In the genomic region with DNA sequence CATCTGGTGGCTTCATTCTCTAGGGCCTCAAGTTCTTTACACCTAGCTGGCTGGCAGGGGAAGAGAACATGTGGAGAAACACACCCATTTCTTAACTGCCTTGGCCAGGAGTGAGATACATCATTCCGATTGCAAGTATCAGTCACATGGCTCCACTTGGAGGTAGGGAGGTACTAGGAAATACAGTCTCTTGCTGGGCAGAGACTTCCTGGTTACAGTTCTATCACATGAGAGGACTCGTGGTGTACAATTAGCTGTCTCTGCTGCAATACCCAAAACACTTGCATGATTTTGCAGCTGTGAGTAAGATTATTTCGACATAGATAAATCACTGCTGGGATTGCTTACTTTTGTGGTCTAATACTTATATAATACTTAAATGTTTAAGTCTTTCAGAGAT, we compare ENCODE assay signal across 13 cellular contexts. TPM values are rescaled to one million over a fixed set of nuclear protein-coding genes. Genes with fewer than 3 reads are reported as not detected.
DNase-seq lines count a peak whose midpoint lies in the region; ATAC-seq, FAIRE-seq and TF ChIP-seq lines count a peak whose summit lies in the region.
"Had no signal": no experiment of that assay in that cellular context is flagged by ENCODE, and none has a peak within 500 bp of the region (broad histone marks: within the 10 kb centered on the region; RNA-seq: fewer than 3 reads in every experiment).

No MANE protein-coding gene starts in this region.

- peak; percentile 45 to 86; a peak in 5 of 6 replicates for ATAC-seq in A549
- ATAC-seq in HG03565 (IDR thresholded peaks at IDR 0.05; ENCODE audit: unreplicated experiment): no peak
- ATAC-seq: body of pancreas had no signal

- peak overlapping the region; percentile 56 to 76 for H3K27ac ChIP-seq in A549
- H3K27ac ChIP-seq in smooth muscle cell (ENCODE audit: low read depth): no peak overlapping the region
- H3K27ac ChIP-seq: body of pancreas, SJCRH30 had no signal

- CTCF ChIA-PET in A549 (lab: Yijun Ruan, JAX): interaction anchor here (0.5 to 1.5 kb wide), 3 partner anchors 316 to 472 kb away, joined by 3 to 7 read pairs (median 5); no protein-coding TSS in a partner anchor

- FAIRE-seq in A549 (lab: Jason Lieb, UNC): no peak

- POLR2A ChIA-PET in A549 (lab: Yijun Ruan, JAX): no interaction called here

- peak in 1 of 2 experiments; percentile 45 for DNase-seq in A549 (ENCODE audit: low read depth in 1 of 2, low spot score in 1 of 2)
- DNase-seq in HCEC 1CT: peak; percentile 98
- peak; percentile 63 for DNase-seq in SKM-1 treated with dmso at 0.1 percent for 144 hours (lab: John Stamatoyannopoulos, UW; ENCODE audit: unreplicated experiment)
- peak; percentile 77 for DNase-seq in hepatic stellate cell (ENCODE audit: low spot score)
- DNase-seq in smooth muscle cell (lab: John Stamatoyannopoulos, UW; ENCODE audit: unreplicated experiment): no peak
- DNase-seq in SHP77 treated with DMSO at 0.1 percent for 48 hours (lab: John Stamatoyannopoulos, UW): no peak
- DNase-seq in iPS-NIHi11 (ENCODE audit: low spot score): no peak
- DNase-seq: activated CD4-positive, alpha-beta memory T cell treated with anti-CD3 and anti-CD28 coated beads, Interleukin-2, amount 10 ng/mL, durations not matched to agents 7 days and 5 days; CD8-positive, alpha-beta memory T cell; hippocampal formation; SJCRH30 had no signal

- TF ChIP-seq CTCF in A549 (IDR thresholded peaks at IDR 0.05) (no peak), smooth muscle cell (IDR thresholded peaks at IDR 0.05; ENCODE audit: borderline replicate concordance, insufficient read depth, poor library complexity, severe bottlenecking) (no peak)

- H3F3A ChIP-seq in smooth muscle cell (ENCODE audit: low read depth): no peaks in the 10 kb centered on the region

- no peaks in the 10 kb centered on the region for H4K20me1 ChIP-seq in smooth muscle cell (ENCODE audit: low read depth)

- H3K9ac ChIP-seq in smooth muscle cell (ENCODE audit: low read depth): no peak overlapping the region

- TF ChIP-seq RAD21 in A549 (conservative IDR thresholded peaks at IDR 0.05 in 1 of 2, IDR thresholded peaks at IDR 0.05 in 1 of 2): no peak

- H3K27me3 ChIP-seq in smooth muscle cell (ENCODE audit: low read depth): no peaks in the 10 kb centered on the region
- H3K27me3 ChIP-seq: body of pancreas, SJCRH30 had no signal

- no peaks in the 10 kb centered on the region for H3K79me2 ChIP-seq in smooth muscle cell (ENCODE audit: low read depth)

- no peak overlapping the region for H2AFZ ChIP-seq in smooth muscle cell (ENCODE audit: low read depth)

- TF ChIP-seq POLR2A in A549 (IDR thresholded peaks at IDR 0.05; ENCODE audit: low read length): no peak

- H3K4me1 ChIP-seq in A549: peaks cover 10% of the 10 kb centered on the region; the same call in 2 of the 3 replicates
- H3K4me1 ChIP-seq in smooth muscle cell (ENCODE audit: low read depth): no peaks in the 10 kb centered on the region
- H3K4me1 ChIP-seq: body of pancreas had no signal

- no peaks in the 10 kb centered on the region for H3K36me3 ChIP-seq in smooth muscle cell (ENCODE audit: low read depth)
- H3K36me3 ChIP-seq: SJCRH30 had no signal

- H3K4me3 ChIP-seq in A549: no peak overlapping the region
- H3K4me3 ChIP-seq in smooth muscle cell: no peak overlapping the region
- H3K4me3 ChIP-seq: body of pancreas, SJCRH30 had no signal

- TF ChIP-seq EP300 in A549 (IDR thresholded peaks at IDR 0.05): no peak

- H3K9me3 ChIP-seq in A549 (0 out of 3 replicates have a peak, but pooled peaks cover 2% of the 10 kb centered on the region), smooth muscle cell (replicated peaks; ENCODE audit: low read depth) (no peaks in the 10 kb centered on the region)
- H3K9me3 ChIP-seq: body of pancreas had no signal

- WGBS in A549 (ENCODE audit: missing lambda C conversion rate): 43% methylated on average over 3 of the region's 3 CpGs
- WGBS in smooth muscle cell (ENCODE audit: low lambda C conversion rate): 64% methylated on average over 3 of the region's 3 CpGs

- H3K4me2 ChIP-seq in A549: no peak overlapping the region
- H3K4me2 ChIP-seq in smooth muscle cell: no peak overlapping the region

TF ChIP-seq in A549, 52 proteins besides CTCF, POLR2A, EP300 and RAD21:
- TF ChIP-seq, protein P1, sequence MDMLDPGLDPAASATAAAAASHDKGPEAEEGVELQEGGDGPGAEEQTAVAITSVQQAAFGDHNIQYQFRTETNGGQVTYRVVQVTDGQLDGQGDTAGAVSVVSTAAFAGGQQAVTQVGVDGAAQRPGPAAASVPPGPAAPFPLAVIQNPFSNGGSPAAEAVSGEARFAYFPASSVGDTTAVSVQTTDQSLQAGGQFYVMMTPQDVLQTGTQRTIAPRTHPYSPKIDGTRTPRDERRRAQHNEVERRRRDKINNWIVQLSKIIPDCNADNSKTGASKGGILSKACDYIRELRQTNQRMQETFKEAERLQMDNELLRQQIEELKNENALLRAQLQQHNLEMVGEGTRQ (IDR thresholded peaks at IDR 0.05): peak; percentile 64
- no peak for TF ChIP-seq KDM5A (IDR thresholded peaks at IDR 0.05)
- TF ChIP-seq HOXB5 (CRISPR knock-in tag; IDR thresholded peaks at IDR 0.05): no peak
- no peak for TF ChIP-seq HDAC2 (IDR thresholded peaks at IDR 0.05)
- TF ChIP-seq KDM1A (IDR thresholded peaks at IDR 0.05; ENCODE audit: low read depth): no peak
- TF ChIP-seq, protein P2, sequence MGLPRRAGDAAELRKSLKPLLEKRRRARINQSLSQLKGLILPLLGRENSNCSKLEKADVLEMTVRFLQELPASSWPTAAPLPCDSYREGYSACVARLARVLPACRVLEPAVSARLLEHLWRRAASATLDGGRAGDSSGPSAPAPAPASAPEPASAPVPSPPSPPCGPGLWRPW (IDR thresholded peaks at IDR 0.05): no peak
- no peak for TF ChIP-seq SREBF2 (IDR thresholded peaks at IDR 0.05)
- TF ChIP-seq CHD4 (IDR thresholded peaks at IDR 0.05; ENCODE audit: borderline replicate concordance): no peak
- TF ChIP-seq CEBPB (IDR thresholded peaks at IDR 0.05): peak in 1 of 2 experiments; percentile 53; a peak in 1 of 4 replicates
- TF ChIP-seq CHD2 (IDR thresholded peaks at IDR 0.05; ENCODE audit: low read length, partially characterized antibody): no peak
- no peak for TF ChIP-seq ZSCAN20 (CRISPR knock-in tag; IDR thresholded peaks at IDR 0.05)
- no peak for TF ChIP-seq CBX2 (IDR thresholded peaks at IDR 0.05; ENCODE audit: borderline replicate concordance, low read depth)
- TF ChIP-seq NPAS2 (CRISPR knock-in tag; IDR thresholded peaks at IDR 0.05; ENCODE audit: borderline replicate concordance): no peak
- TF ChIP-seq TFCP2L1 (CRISPR knock-in tag; IDR thresholded peaks at IDR 0.05): no peak
- no peak for TF ChIP-seq HOXA7 (CRISPR knock-in tag; IDR thresholded peaks at IDR 0.05)
- no peak for TF ChIP-seq BCL3 (IDR thresholded peaks at IDR 0.05)

RNA-seq across cellular contexts. Expression of gene GTF2H5, which starts 51.1 kb away (rescaled TPM):
- polyA plus RNA-seq in A549 (2011; rRNA removed) (15.1 and 19.5 TPM in 2 replicates), A549 (2017; fragmentation: RNase III; extraction: RNeasy Plus Mini Kit Qiagen cat#74134 plus additional on column Dnase treatment) (30.2 to 33.9 TPM (median 31.7 TPM) in 3 replicates), smooth muscle cell (29.1 and 36.3 TPM in 2 replicates)
- 3.3 and 3.8 TPM in 2 replicates for polyA plus RNA-seq in A549 (2012; cell fraction: cytosol; rRNA removed)
- polyA plus RNA-seq in A549 (2012; cell fraction: nucleus; rRNA removed): 0.97 and 1.2 TPM in 2 replicates
- polyA minus RNA-seq in A549 (2011; rRNA and poly(A)+ RNA removed): 0.49 and 1.2 TPM in 2 replicates
- 7.1 and 12.1 TPM in 2 replicates for total RNA-seq in smooth muscle cell

RNA-seq across cellular contexts. Expression of gene SERAC1, which starts 51.2 kb away (rescaled TPM):
- 5.8 and 6.7 TPM in 2 replicates for polyA plus RNA-seq in A549 (2011; rRNA removed)
- 1.7 and 1.9 TPM in 2 replicates for polyA plus RNA-seq in A549 (2012; cell fraction: cytosol; rRNA removed)
- 0.71 and 1.3 TPM in 2 replicates for polyA plus RNA-seq in A549 (2012; cell fraction: nucleus; rRNA removed)
- 4.5 to 5.1 TPM (median 4.5 TPM) in 3 replicates for polyA plus RNA-seq in A549 (2017; fragmentation: RNase III; extraction: RNeasy Plus Mini Kit Qiagen cat#74134 plus additional on column Dnase treatment)
- 3.2 and 3.5 TPM in 2 replicates for polyA minus RNA-seq in A549 (2011; rRNA and poly(A)+ RNA removed)
- 5.6 and 7.2 TPM in 2 replicates for total RNA-seq in smooth muscle cell
- polyA plus RNA-seq in smooth muscle cell: 2.6 and 4.4 TPM in 2 replicates

Comparison
In these comparisons a context has a peak if more than half of its experiments do, and no peak if none do; other contexts are left out.
1. DNase-seq: peak in HCEC 1CT (single experiment), SKM-1 treated with dmso at 0.1 percent for 144 hours (single experiment) and hepatic stellate cell (single experiment); none in smooth muscle cell (single experiment), SHP77 treated with DMSO at 0.1 percent for 48 hours (single experiment) and iPS-NIHi11 (single experiment).